In genomic region chr11:15935370-15935769, GRCh38 we compare ENCODE assay signal across 36 cellular contexts.
"Had no signal": no experiment of that assay in that cellular context is flagged by ENCODE, and none has a peak within 500 bp of the region (broad histone marks: within the 10 kb centered on the region; RNA-seq: fewer than 3 reads in every experiment).

No MANE protein-coding gene starts in this region.

- DNase-seq: activated B cell treated with CpG ODN at 0.5 μM for 24 hours; activated CD4-positive, alpha-beta memory T cell treated with anti-CD3 and anti-CD28 coated beads for 36 hours; activated CD4-positive, alpha-beta T cell treated with anti-CD3 and anti-CD28 coated beads for 4 hours; activated CD4-positive, alpha-beta T cell treated with anti-CD3 and anti-CD28 coated beads, Interleukin-2, amount 10 ng/mL, durations not matched to agents 24 days and 14 days; activated CD4-positive, alpha-beta T cell treated with anti-CD3 and anti-CD28 coated beads, Interleukin-2, amount 50 U/mL, for 1 hour; activated CD4-positive, alpha-beta T cell treated with anti-CD3 and anti-CD28 coated beads, Interleukin-2, amount 50 U/mL, for 4 hours; activated CD4-positive, CD25-positive, alpha-beta regulatory T cell treated with anti-CD3 and anti-CD28 coated beads, Interleukin-2, amount 50 U/mL, for 72 hours; activated CD8-positive, alpha-beta memory T cell treated with anti-CD3 and anti-CD28 coated beads, Interleukin-2, amount 50 U/mL, for 4 hours; activated CD8-positive, alpha-beta T cell treated with anti-CD3 and anti-CD28 coated beads for 36 hours; activated effector memory CD4-positive, alpha-beta T cell treated with anti-CD3 and anti-CD28 coated beads, Interleukin-2, amount 50 U/mL, for 16 hours; activated gamma-delta T cell treated with Interleukin-2 at 50 U/mL for 16 hours; activated naive CD4-positive, alpha-beta T cell; activated naive CD4-positive, alpha-beta T cell treated with anti-CD3 and anti-CD28 coated beads for 36 hours; activated naive CD4-positive, alpha-beta T cell treated with anti-CD3 and anti-CD28 coated beads, Interleukin-2, amount 50 U/mL, for 16 hours; activated naive CD8-positive, alpha-beta T cell treated with anti-CD3 and anti-CD28 coated beads for 36 hours; activated T-cell treated with anti-CD3 and anti-CD28 coated beads for 4 hours; activated T-cell treated with anti-CD3 and anti-CD28 coated beads, Interleukin-2, amount 50 U/mL, for 1 hour; activated T-cell treated with anti-CD3 and anti-CD28 coated beads, Interleukin-2, amount 50 U/mL, for 4 hours; activated T-cell treated with anti-CD3 and anti-CD28 coated beads, Interleukin-2, amount 50 U/mL, for 72 hours; amniotic stem cell; aorta; body of pancreas; brain microvascular endothelial cell; central memory CD4-positive, alpha-beta T cell; SW 1271; T-helper 1 cell; T-helper 2 cell; T-helper 9 cell had no signal

- H3K27me3 ChIP-seq: adrenal gland, body of pancreas, brain microvascular endothelial cell had no signal

- H3K4me1 Mint-ChIP-seq: activated B cell treated with CpG ODN at 0.5 μM for 24 hours; activated CD4-positive, alpha-beta T cell treated with anti-CD3 and anti-CD28 coated beads, Interleukin-2, amount 10 ng/mL, durations not matched to agents 24 days and 14 days; activated naive CD8-positive, alpha-beta T cell treated with anti-CD3 and anti-CD28 coated beads for 36 hours; activated T-helper 17 cell treated with anti-CD3 and anti-CD28 coated beads, Interleukin-2, amount 50 U/mL, for 72 hours had no signal

- H3K4me3 Mint-ChIP-seq: activated B cell treated with CpG ODN at 0.5 μM for 24 hours; activated CD4-positive, alpha-beta memory T cell treated with anti-CD3 and anti-CD28 coated beads for 36 hours; activated CD4-positive, alpha-beta T cell treated with anti-CD3 and anti-CD28 coated beads, Interleukin-2, amount 10 ng/mL, durations not matched to agents 24 days and 14 days; activated CD8-positive, alpha-beta T cell treated with anti-CD3 and anti-CD28 coated beads for 36 hours; activated naive CD4-positive, alpha-beta T cell treated with anti-CD3 and anti-CD28 coated beads for 36 hours; activated naive CD8-positive, alpha-beta T cell treated with anti-CD3 and anti-CD28 coated beads for 36 hours; activated T-cell treated with anti-CD3 and anti-CD28 coated beads, Interleukin-2, amount 50 U/mL, for 4 hours; activated T-cell treated with anti-CD3 and anti-CD28 coated beads, Interleukin-2, amount 50 U/mL, for 72 hours; activated T-helper 1 cell treated with anti-CD3 and anti-CD28 coated beads, Interleukin-12 subunit alpha, Interleukin-12 subunit beta, Interleukin-2, Interleukin-4 antibody, amounts not matched to agents 30 ng/mL and 10 ng/mL and 1 ng/mL, durations not matched to agents 14 hours and 24 hours and 36 hours; activated T-helper 17 cell treated with anti-CD3 and anti-CD28 coated beads, Interleukin-2, amount 50 U/mL, for 72 hours; T-helper 1 cell treated with Interleukin-12 subunit alpha and Interleukin-12 subunit beta and Interleukin-4 antibody, amounts not matched to agents 30 μg/mL and 1 μg/mL, for 36 hours; T-helper 2 cell treated with Interferon-gamma antibody and Interleukin-4, amounts not matched to agents 5 μg/mL and 100 μg/mL, for 36 hours had no signal

- H3K9me3 ChIP-seq: adrenal gland, body of pancreas had no signal

- H3K4me1 ChIP-seq: adrenal gland, body of pancreas, breast epithelium had no signal

- H3K36me3 ChIP-seq: adrenal gland, brain microvascular endothelial cell, breast epithelium had no signal

- H3K9me3 Mint-ChIP-seq: activated CD4-positive, alpha-beta T cell treated with anti-CD3 and anti-CD28 coated beads, Interleukin-2, amount 10 ng/mL, durations not matched to agents 24 days and 14 days; activated CD8-positive, alpha-beta T cell treated with anti-CD3 and anti-CD28 coated beads for 36 hours; activated T-helper 1 cell treated with anti-CD3 and anti-CD28 coated beads, Interleukin-12 subunit alpha, Interleukin-12 subunit beta, Interleukin-2, Interleukin-4 antibody, amounts not matched to agents 30 ng/mL and 10 ng/mL and 1 ng/mL, durations not matched to agents 14 hours and 24 hours and 36 hours; T-helper 1 cell treated with Interleukin-12 subunit alpha and Interleukin-12 subunit beta and Interleukin-4 antibody, amounts not matched to agents 30 μg/mL and 1 μg/mL, for 36 hours; T-helper 2 cell treated with Interferon-gamma antibody and Interleukin-4, amounts not matched to agents 5 μg/mL and 100 μg/mL, for 36 hours had no signal

- H3K27ac ChIP-seq: adrenal gland, body of pancreas, brain microvascular endothelial cell, breast epithelium, VCaP had no signal

- H3K36me3 Mint-ChIP-seq: activated CD4-positive, alpha-beta memory T cell treated with anti-CD3 and anti-CD28 coated beads for 36 hours; activated naive CD8-positive, alpha-beta T cell treated with anti-CD3 and anti-CD28 coated beads for 36 hours had no signal

- H3K27ac Mint-ChIP-seq: activated B cell treated with CpG ODN at 0.5 μM for 24 hours; activated CD4-positive, alpha-beta memory T cell treated with anti-CD3 and anti-CD28 coated beads for 36 hours; activated CD4-positive, alpha-beta T cell treated with anti-CD3 and anti-CD28 coated beads, Interleukin-2, amount 10 ng/mL, durations not matched to agents 24 days and 14 days; activated CD8-positive, alpha-beta T cell treated with anti-CD3 and anti-CD28 coated beads for 36 hours; activated naive CD4-positive, alpha-beta T cell treated with anti-CD3 and anti-CD28 coated beads for 36 hours; activated naive CD4-positive, alpha-beta T cell treated with anti-CD3 and anti-CD28 coated beads, Interleukin-2, amount 50 U/mL, for 72 hours; activated naive CD8-positive, alpha-beta T cell treated with anti-CD3 and anti-CD28 coated beads for 36 hours; activated T-cell treated with anti-CD3 and anti-CD28 coated beads, Interleukin-2, amount 50 U/mL, for 72 hours; activated T-helper 1 cell treated with anti-CD3 and anti-CD28 coated beads, Interleukin-12 subunit alpha, Interleukin-12 subunit beta, Interleukin-2, Interleukin-4 antibody, amounts not matched to agents 30 ng/mL and 10 ng/mL and 1 ng/mL, durations not matched to agents 14 hours and 24 hours and 36 hours; activated T-helper 17 cell treated with anti-CD3 and anti-CD28 coated beads, Interleukin-2, amount 50 U/mL, for 72 hours; T-helper 1 cell treated with Interleukin-12 subunit alpha and Interleukin-12 subunit beta and Interleukin-4 antibody, amounts not matched to agents 30 μg/mL and 1 μg/mL, for 36 hours; T-helper 2 cell treated with Interferon-gamma antibody and Interleukin-4, amounts not matched to agents 5 μg/mL and 100 μg/mL, for 36 hours had no signal

- ATAC-seq: activated CD8-positive, alpha-beta T cell treated with anti-CD3 and anti-CD28 coated beads for 36 hours; activated naive CD4-positive, alpha-beta T cell treated with anti-CD3 and anti-CD28 coated beads, Interleukin-2, amount 50 U/mL, for 72 hours; activated T-cell treated with anti-CD3 and anti-CD28 coated beads, Interleukin-2, amount 50 U/mL, for 4 hours; activated T-cell treated with anti-CD3 and anti-CD28 coated beads, Interleukin-2, amount 50 U/mL, for 72 hours; activated T-helper 17 cell treated with anti-CD3 and anti-CD28 coated beads, Interleukin-2, amount 50 U/mL, for 72 hours; body of pancreas had no signal

- H3K27me3 Mint-ChIP-seq: activated B cell treated with CpG ODN at 0.5 μM for 24 hours had no signal

- H3K4me3 ChIP-seq: adrenal gland, body of pancreas, breast epithelium had no signal
